ENCODE assay signal across 25 cellular contexts in genomic region chr12:53160673-53161072, GRCh38. TPM values are rescaled to one million over a fixed set of nuclear protein-coding genes. Genes with fewer than 3 reads are reported as not detected.
"Had no signal": no experiment of that assay in that cellular context is flagged by ENCODE, and none has a peak within 500 bp of the region (broad histone marks: within the 10 kb centered on the region; RNA-seq: fewer than 3 reads in every experiment).

No MANE protein-coding gene starts in this region.

- ATAC-seq: effector memory CD8-positive, alpha-beta T cell; natural killer cell; stimulated activated naive B cell treated with anti-CD40 and anti-IgM and Interleukin-4, amounts not matched to agents 10 μg/mL and 1 μg/mL and 100 μg/mL, for 72 hours had no signal

- H3K27ac ChIP-seq: epithelial cell of prostate, esophagus squamous epithelium, hepatocyte, neural progenitor cell, parathyroid adenoma, prostate gland, spleen, testis, transverse colon had no signal

- H3K4me2 ChIP-seq: hepatocyte, neural progenitor cell had no signal

- H3K4me1 ChIP-seq: prostate gland, testis had no signal

- H3K27ac Mint-ChIP-seq: dendritic cell treated with granulocyte-macrophage colony-stimulating factor and Interleukin-4, amounts not matched to agents 40 ng/mL and 50 ng/mL, for 4 days; effector memory CD8-positive, alpha-beta T cell; natural killer cell; neural progenitor cell; stimulated activated naive B cell treated with anti-CD40 and anti-IgM and Interleukin-4, amounts not matched to agents 10 μg/mL and 1 μg/mL and 100 μg/mL, for 72 hours had no signal

- H3K27me3 ChIP-seq: esophagus squamous epithelium, hepatocyte, neural progenitor cell, spleen, testis, transverse colon had no signal

- H3K36me3 ChIP-seq: neural progenitor cell, prostate gland, transverse colon had no signal

- H3K9ac ChIP-seq: neural progenitor cell, parathyroid adenoma had no signal

- H3K9me3 ChIP-seq: esophagus squamous epithelium, prostate gland, spleen, testis, transverse colon had no signal

- H3K27me3 Mint-ChIP-seq: effector memory CD8-positive, alpha-beta T cell; stimulated activated naive B cell treated with anti-CD40 and anti-IgM and Interleukin-4, amounts not matched to agents 10 μg/mL and 1 μg/mL and 100 μg/mL, for 72 hours; stimulated activated naive CD8-positive, alpha-beta T cell treated with anti-CD3 and anti-CD28 coated beads, Interleukin-15, amount 100 ng/mL, for 72 hours had no signal

- H2AFZ ChIP-seq: hepatocyte, neural progenitor cell, parathyroid adenoma had no signal

- H3K36me3 Mint-ChIP-seq: natural killer cell, neural progenitor cell had no signal

- DNase-seq: cerebellar nuclear complex; effector memory CD8-positive, alpha-beta T cell; esophagus squamous epithelium; kidney glomerular epithelial cell; mammary epithelial cell; natural killer cell; nucleus accumbens; spleen; stimulated activated CD4-positive, alpha-beta T cell treated with anti-CD3 and anti-CD28 coated beads, Interleukin-15, amount 100 ng/mL, for 24 hours; stimulated activated CD4-positive, alpha-beta T cell treated with anti-CD3 and anti-CD28 coated beads, Interleukin-1b, Interleukin-23, amount 100 ng/mL, for 48 hours; stimulated activated CD4-positive, alpha-beta T cell treated with anti-CD3 and anti-CD28 coated beads, Interleukin-4, amount 100 ng/mL, for 24 hours; stimulated activated naive B cell treated with anti-CD40 and anti-IgM and Interleukin-4, amounts not matched to agents 10 μg/mL and 1 μg/mL and 100 μg/mL, for 72 hours; stimulated activated naive CD8-positive, alpha-beta T cell treated with anti-CD3 and anti-CD28 coated beads, Interleukin-15, amount 100 ng/mL, for 72 hours; testis; transverse colon had no signal

- H3K9me3 Mint-ChIP-seq: dendritic cell treated with granulocyte-macrophage colony-stimulating factor and Interleukin-4, amounts not matched to agents 40 ng/mL and 50 ng/mL, for 4 days; effector memory CD8-positive, alpha-beta T cell; natural killer cell; neural progenitor cell; stimulated activated naive B cell treated with anti-CD40 and anti-IgM and Interleukin-4, amounts not matched to agents 10 μg/mL and 1 μg/mL and 100 μg/mL, for 72 hours; stimulated activated naive CD8-positive, alpha-beta T cell treated with anti-CD3 and anti-CD28 coated beads, Interleukin-15, amount 100 ng/mL, for 72 hours had no signal

- H3K79me2 ChIP-seq: hepatocyte, parathyroid adenoma had no signal

- H3K4me3 ChIP-seq: esophagus squamous epithelium, hepatocyte, neural progenitor cell, prostate gland, spleen, testis, transverse colon had no signal

- H3K4me3 Mint-ChIP-seq: dendritic cell treated with granulocyte-macrophage colony-stimulating factor and Interleukin-4, amounts not matched to agents 40 ng/mL and 50 ng/mL, for 4 days; effector memory CD8-positive, alpha-beta T cell; natural killer cell; neural progenitor cell; stimulated activated naive B cell treated with anti-CD40 and anti-IgM and Interleukin-4, amounts not matched to agents 10 μg/mL and 1 μg/mL and 100 μg/mL, for 72 hours; stimulated activated naive CD8-positive, alpha-beta T cell treated with anti-CD3 and anti-CD28 coated beads, Interleukin-15, amount 100 ng/mL, for 72 hours had no signal

- FAIRE-seq: colon had no signal

RNA-seq across cellular contexts. Expression of gene ITGB7, which starts 46.4 kb away (rescaled TPM):
- polyA plus RNA-seq: hepatocyte had no signal

RNA-seq across cellular contexts. Expression of gene SOAT2, which starts 57.4 kb away (rescaled TPM):
- total RNA-seq: esophagus squamous epithelium, myocyte, natural killer cell, renal cortical epithelial cell, urinary bladder had no signal
